In genomic region chr7:131094685-131095084, GRCh38 we compare ENCODE assay signal across 14 cellular contexts.
DNase-seq lines count a peak whose midpoint lies in the region; ATAC-seq, FAIRE-seq and TF ChIP-seq lines count a peak whose summit lies in the region.
"Had no signal": no experiment of that assay in that cellular context is flagged by ENCODE, and none has a peak within 500 bp of the region (broad histone marks: within the 10 kb centered on the region; RNA-seq: fewer than 3 reads in every experiment).

No MANE protein-coding gene starts in this region.

- H2BK15ac ChIP-seq in H1 (ENCODE audit: low read length), result no peak overlapping the region

- H3K23me2 ChIP-seq in H1 (ENCODE audit: low read depth, low read length), result no peaks in the 10 kb centered on the region

- H4K5ac ChIP-seq in H1 (ENCODE audit: insufficient read length, low read depth, low read length), result no peak overlapping the region

- no peak overlapping the region for H2BK20ac ChIP-seq in H1 (ENCODE audit: low read length)

- no peaks in the 10 kb centered on the region for H4K20me1 ChIP-seq in H1 (replicated peaks in 1 of 2; ENCODE audit: control insufficient read depth in 1 of 2, insufficient read depth in 2 of 2, low read length in 2 of 2)

- no peak overlapping the region for H2BK5ac ChIP-seq in H1 (ENCODE audit: low read depth, low read length)

- 93% methylated on average over 11 of the region's 11 CpGs; no CpG with 5 or more reads in 1 of the 2 experiments for WGBS in H1 (ENCODE audit: extremely low coverage in 1 of 2, insufficient coverage in 1 of 2, insufficient read length in 1 of 2, insufficient replicate concordance in 2 of 2, low coverage in 1 of 2, low lambda C conversion rate in 2 of 2, missing lambda C conversion rate in 1 of 2), 2 experiments
- WGBS in ovary, 3 donors, result 93 to 95% (median 94%) methylated on average over 11 of the region's 11 CpGs

- CTCF ChIA-PET in activated CD8-positive, alpha-beta memory T cell treated with anti-CD3 and anti-CD28 coated beads, Interleukin-2, amount 10 ng/mL, durations not matched to agents 7 days and 5 days (lab: Charles Lee), result no interaction called here
- CTCF ChIA-PET in CD4-positive, alpha-beta memory T cell (lab: Charles Lee; ENCODE audit: partially characterized antibody), result no interaction called here
- CTCF ChIA-PET in activated B cell treated with CpG ODN at 0.5 μM for 24 hours (lab: Charles Lee) (no interaction called here), H1 (lab: Charles Lee; ENCODE audit: partially characterized antibody) (interaction anchor here (0.8 kb wide), 1 partner anchor 26 kb away, joined by 3 read pairs; no protein-coding TSS in a partner anchor)

- no peak overlapping the region for H2BK12ac ChIP-seq in H1 (ENCODE audit: low read depth, low read length)

- no peak overlapping the region for H3K56ac ChIP-seq in H1 (replicated peaks; ENCODE audit: insufficient read length, low read depth, low read length)

- peaks cover 45% of the 10 kb centered on the region for H3K4me1 Mint-ChIP-seq in activated CD8-positive, alpha-beta memory T cell treated with anti-CD3 and anti-CD28 coated beads, Interleukin-2, amount 10 ng/mL, durations not matched to agents 7 days and 5 days
- peaks cover 66 to 100% (median 83%) of the 10 kb centered on the region in 4 donors for H3K4me1 Mint-ChIP-seq in CD4-positive, alpha-beta memory T cell
- H3K4me1 Mint-ChIP-seq in activated B cell treated with CpG ODN at 0.5 μM for 24 hours, result peaks cover 87% of the 10 kb centered on the region

- ATAC-seq in activated CD8-positive, alpha-beta memory T cell treated with anti-CD3 and anti-CD28 coated beads, Interleukin-2, amount 10 ng/mL, durations not matched to agents 7 days and 5 days, result no peak
- no peak for ATAC-seq in activated B cell treated with CpG ODN at 0.5 μM for 24 hours (ENCODE audit: low read depth)

- no peak overlapping the region for H4K91ac ChIP-seq in H1 (replicated peaks; ENCODE audit: insufficient read length, low read length)

- no peak overlapping the region for H3K23ac ChIP-seq in H1 (ENCODE audit: insufficient read length)

- peaks cover 5 to 68% of the 10 kb centered on the region in 2 experiments for H3K79me2 ChIP-seq in H1 (ENCODE audit: control insufficient read depth in 1 of 2, insufficient read depth in 2 of 2, low read length in 2 of 2)

- no peak for FAIRE-seq in H1 (lab: Jason Lieb, UNC)

- no peak overlapping the region for H2BK120ac ChIP-seq in H1 (replicated peaks; ENCODE audit: low read depth, low read length)

- no peak overlapping the region for H2AFZ ChIP-seq in H1 (ENCODE audit: low read length)

- H3K27ac ChIP-seq in CD4-positive, alpha-beta memory T cell (ENCODE audit: low read depth, low read length), result no peak overlapping the region
- H3K27ac ChIP-seq in H1 (ENCODE audit: low read depth, low read length) (peak overlapping the region; percentile 32; the same call in 1 of the 2 replicates), ovary (no peak overlapping the region)
- H3K27ac ChIP-seq: BLaER1 treated with 17β-estradiol and CSF1 and Interleukin-3, amounts not matched to agents 10 nM and 100 nM had no signal

- no peak for TF ChIP-seq POLR2A in H1 (IDR thresholded peaks at IDR 0.05; ENCODE audit: control extremely low read depth in 1 of 2, low read depth in 2 of 2, low read length in 2 of 2)
- TF ChIP-seq POLR2A in ovary (IDR thresholded peaks at IDR 0.05), result no peak

- H3K9me3 Mint-ChIP-seq in activated CD8-positive, alpha-beta memory T cell treated with anti-CD3 and anti-CD28 coated beads, Interleukin-2, amount 10 ng/mL, durations not matched to agents 7 days and 5 days (ENCODE audit: low read depth), result no peaks in the 10 kb centered on the region
- peaks cover 0 to 39% (median 0%) of the 10 kb centered on the region in 8 donors for H3K9me3 Mint-ChIP-seq in CD4-positive, alpha-beta memory T cell
- H3K9me3 Mint-ChIP-seq in activated B cell treated with CpG ODN at 0.5 μM for 24 hours, result no peaks in the 10 kb centered on the region

- H3K4me3 Mint-ChIP-seq in activated CD8-positive, alpha-beta memory T cell treated with anti-CD3 and anti-CD28 coated beads, Interleukin-2, amount 10 ng/mL, durations not matched to agents 7 days and 5 days, result no peak overlapping the region
- peak overlapping the region in 3 of 8 donors; percentile 9 to 58 (median 43) for H3K4me3 Mint-ChIP-seq in CD4-positive, alpha-beta memory T cell
- H3K4me3 Mint-ChIP-seq in activated B cell treated with CpG ODN at 0.5 μM for 24 hours, result no peak overlapping the region

- peak; percentile 54 for DNase-seq in activated CD8-positive, alpha-beta memory T cell treated with anti-CD3 and anti-CD28 coated beads for 24 hours
- no peak for DNase-seq in activated CD8-positive, alpha-beta memory T cell treated with anti-CD3 and anti-CD28 coated beads, Interleukin-2, amount 10 ng/mL, durations not matched to agents 7 days and 5 days
- peak in 4 of 5 donors; percentile 28 to 53 (median 32) for DNase-seq in CD4-positive, alpha-beta memory T cell
- no peak for DNase-seq in activated B cell treated with CpG ODN at 0.5 μM for 24 hours
- DNase-seq in H1 (ENCODE audit: low read depth in 1 of 2, low spot score in 2 of 2), result no peak
- no peak for DNase-seq in ovary
- no peak for DNase-seq in mesenteric fat pad (ENCODE audit: low spot score)
- no peak for DNase-seq in NCI-H748 treated with DMSO at 0.1 percent for 48 hours (lab: John Stamatoyannopoulos, UW)
- DNase-seq: DMS79 treated with DMSO at 0.1 percent for 48 hours, NCI-H1417, NCI-H187 treated with DMSO at 0.1 percent for 48 hours, NCI-H345, NCI-H524 treated with DMSO at 0.1 percent for 48 hours had no signal

- H3K14ac ChIP-seq in H1 (ENCODE audit: insufficient read length), result no peak overlapping the region

- TF ChIP-seq EP300 in H1 (IDR thresholded peaks at IDR 0.05; ENCODE audit: borderline replicate concordance in 1 of 2, low read depth in 2 of 2, low read length in 2 of 2), result no peak
- TF ChIP-seq EP300 in ovary (IDR thresholded peaks at IDR 0.05), result no peak

- peaks cover 8% of the 10 kb centered on the region for H3K36me3 ChIP-seq in CD4-positive, alpha-beta memory T cell (ENCODE audit: insufficient read depth, low read length)
- H3K36me3 ChIP-seq in H1 (ENCODE audit: control insufficient read depth in 2 of 4, insufficient read depth in 4 of 4, low read length in 3 of 4) (no peaks in the 10 kb centered on the region), ovary (no peaks in the 10 kb centered on the region)

- no peak overlapping the region for H3K27ac Mint-ChIP-seq in activated CD8-positive, alpha-beta memory T cell treated with anti-CD3 and anti-CD28 coated beads, Interleukin-2, amount 10 ng/mL, durations not matched to agents 7 days and 5 days
- H3K27ac Mint-ChIP-seq in CD4-positive, alpha-beta memory T cell, result peak overlapping the region in 3 of 7 donors; percentile 27 to 90 (median 71)
- H3K27ac Mint-ChIP-seq in activated B cell treated with CpG ODN at 0.5 μM for 24 hours, result peak overlapping the region; percentile 19

- no peak overlapping the region for H3K18ac ChIP-seq in H1 (ENCODE audit: extremely low read depth, low read length)

- POLR2A ChIA-PET in CD4-positive, alpha-beta memory T cell (lab: Charles Lee; ENCODE audit: partially characterized antibody), result interaction anchor here (1.5 to 3.8 kb wide), 2 partner anchors 10 to 12 kb away, joined by 4 to 22 read pairs; no protein-coding TSS in a partner anchor
- POLR2A ChIA-PET in activated B cell treated with CpG ODN at 0.5 μM for 24 hours (lab: Charles Lee), result interaction anchor here (0.6 kb wide), 1 partner anchor 36 kb away, joined by 4 read pairs; no protein-coding TSS in a partner anchor
- POLR2A ChIA-PET in H1 (lab: Charles Lee; ENCODE audit: partially characterized antibody), result no interaction called here

- H2AK5ac ChIP-seq in H1 (ENCODE audit: low read depth, low read length), result no peak overlapping the region

- H3K27me3 Mint-ChIP-seq in activated CD8-positive, alpha-beta memory T cell treated with anti-CD3 and anti-CD28 coated beads, Interleukin-2, amount 10 ng/mL, durations not matched to agents 7 days and 5 days, result no peaks in the 10 kb centered on the region
- H3K27me3 Mint-ChIP-seq in CD4-positive, alpha-beta memory T cell, result no peaks in the 10 kb centered on the region
- no peaks in the 10 kb centered on the region for H3K27me3 Mint-ChIP-seq in activated B cell treated with CpG ODN at 0.5 μM for 24 hours

- TF ChIP-seq RAD21 in H1 (IDR thresholded peaks at IDR 0.05 in 1 of 2, conservative IDR thresholded peaks at IDR 0.05 in 1 of 2; ENCODE audit: low read depth in 2 of 2, low read length in 2 of 2), result no peak

- no peak overlapping the region for H3K4me3 ChIP-seq in CD4-positive, alpha-beta memory T cell (ENCODE audit: low read length in 2 of 2)
- no peak overlapping the region for H3K4me3 ChIP-seq in H1 (ENCODE audit: extremely low read depth in 1 of 4, insufficient read depth in 2 of 4, low read depth in 3 of 4, low read length in 4 of 4)
- no peak overlapping the region for H3K4me3 ChIP-seq in ovary
- H3K4me3 ChIP-seq: BLaER1 treated with 17β-estradiol and CSF1 and Interleukin-3, amounts not matched to agents 10 nM and 100 nM had no signal

- no peak overlapping the region for H3K9ac ChIP-seq in H1 (replicated peaks in 1 of 4; ENCODE audit: extremely low read depth in 1 of 4, low read depth in 3 of 4, low read length in 3 of 4)
- H3K9ac ChIP-seq: BLaER1 treated with 17β-estradiol and CSF1 and Interleukin-3, amounts not matched to agents 10 nM and 100 nM had no signal

- H3K9me3 ChIP-seq in CD4-positive, alpha-beta memory T cell (ENCODE audit: control insufficient read depth in 1 of 2, low read length in 2 of 2), result no peaks in the 10 kb centered on the region
- H3K9me3 ChIP-seq in H1 (ENCODE audit: insufficient read depth in 2 of 2, low read depth in 1 of 2, low read length in 1 of 2), result no peaks in the 10 kb centered on the region
- H3K9me3 ChIP-seq in ovary, result no peaks in the 10 kb centered on the region
- H3K9me3 ChIP-seq: BLaER1 treated with 17β-estradiol and CSF1 and Interleukin-3, amounts not matched to agents 10 nM and 100 nM had no signal

- no peaks in the 10 kb centered on the region for H3K27me3 ChIP-seq in CD4-positive, alpha-beta memory T cell (ENCODE audit: insufficient read depth, low read length)
- H3K27me3 ChIP-seq in H1 (replicated peaks in 1 of 4; ENCODE audit: control insufficient read depth in 3 of 4, extremely low read depth in 1 of 4, insufficient read depth in 3 of 4, low read length in 3 of 4), result no peaks in the 10 kb centered on the region
- no peaks in the 10 kb centered on the region for H3K27me3 ChIP-seq in ovary
- H3K27me3 ChIP-seq: BLaER1 treated with 17β-estradiol and CSF1 and Interleukin-3, amounts not matched to agents 10 nM and 100 nM had no signal

- peaks cover 96% of the 10 kb centered on the region for H3K4me1 ChIP-seq in CD4-positive, alpha-beta memory T cell (ENCODE audit: insufficient read depth, low read length)
- H3K4me1 ChIP-seq in H1 (replicated peaks in 1 of 4; ENCODE audit: control insufficient read depth in 3 of 4, insufficient read depth in 4 of 4, low read length in 3 of 4) (peaks cover 5 to 35% (median 23%) of the 10 kb centered on the region in 4 experiments), ovary (ENCODE audit: insufficient read depth) (peaks cover 34% of the 10 kb centered on the region)

- H3K36me3 Mint-ChIP-seq in activated CD8-positive, alpha-beta memory T cell treated with anti-CD3 and anti-CD28 coated beads, Interleukin-2, amount 10 ng/mL, durations not matched to agents 7 days and 5 days, result peaks cover 43% of the 10 kb centered on the region
- H3K36me3 Mint-ChIP-seq in CD4-positive, alpha-beta memory T cell, result peaks cover 45 to 80% of the 10 kb centered on the region in 2 donors
- peaks cover 51% of the 10 kb centered on the region for H3K36me3 Mint-ChIP-seq in activated B cell treated with CpG ODN at 0.5 μM for 24 hours (ENCODE audit: low read depth)

- H4K8ac ChIP-seq in H1 (ENCODE audit: extremely low read depth, insufficient read depth, low read length), result no peak overlapping the region

- no peak overlapping the region for H3K4me2 ChIP-seq in H1 (ENCODE audit: insufficient read depth in 1 of 2, low read depth in 2 of 2, low read length in 2 of 2)

- H3K4ac ChIP-seq in H1 (replicated peaks; ENCODE audit: insufficient read length, low read depth, low read length), result no peak overlapping the region

- intact Hi-C loops in CD4-positive, alpha-beta memory T cell (cut with micrococcal nuclease), result no loop called here
- intact Hi-C loops in activated B cell treated with CpG ODN at 0.5 μM for 24 hours (cut with micrococcal nuclease), result no loop called here
- intact Hi-C loops in ovary (cut with DNase I), result no loop called here

- H3K79me1 ChIP-seq in H1 (ENCODE audit: low read depth, low read length), result no peaks in the 10 kb centered on the region; the same call in 1 of the 2 replicates

- no peak for TF ChIP-seq CTCF in activated B cell treated with CpG ODN at 0.5 μM for 24 hours (IDR thresholded peaks at IDR 0.05)
- no peak for TF ChIP-seq CTCF in H1 (IDR thresholded peaks at IDR 0.05; ENCODE audit: control extremely low read depth in 1 of 3, insufficient read depth in 1 of 3, low read depth in 1 of 3, low read length in 3 of 3)
- TF ChIP-seq CTCF in ovary (IDR thresholded peaks at IDR 0.05), result no peak

Comparison
In these comparisons a context has a peak if more than half of its experiments do, and no peak if none do; other contexts are left out.
1. DNase-seq: peak in activated CD8-positive, alpha-beta memory T cell treated with anti-CD3 and anti-CD28 coated beads for 24 hours (single experiment) and CD4-positive, alpha-beta memory T cell (4 of 5); none in activated CD8-positive, alpha-beta memory T cell treated with anti-CD3 and anti-CD28 coated beads, Interleukin-2, amount 10 ng/mL, durations not matched to agents 7 days and 5 days (single experiment), activated B cell treated with CpG ODN at 0.5 μM for 24 hours (single experiment), H1 (0 of 2), ovary (0 of 5), mesenteric fat pad (single experiment) and NCI-H748 treated with DMSO at 0.1 percent for 48 hours (single experiment).